ENCODE assay signal across 26 cellular contexts in the genomic region with DNA sequence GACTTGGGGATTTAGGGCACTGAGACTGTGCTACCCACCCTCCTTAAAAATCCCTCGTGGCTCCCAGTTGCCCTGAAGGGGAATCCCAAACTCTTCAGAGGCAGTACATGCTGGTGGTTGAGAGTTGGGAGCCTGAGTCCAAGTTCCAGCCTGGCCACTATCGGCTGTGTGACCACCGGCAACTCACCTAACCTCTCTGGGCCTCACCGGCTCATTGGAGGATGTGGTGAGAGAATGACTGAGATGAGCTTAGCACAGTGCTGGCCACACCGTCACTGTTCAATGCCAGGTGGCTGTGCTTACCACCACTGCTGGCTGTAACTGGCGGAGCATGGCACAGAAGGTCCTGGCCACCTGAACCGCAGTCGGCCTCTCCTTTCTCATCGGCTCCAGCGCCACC.
"Had no signal": no experiment of that assay in that cellular context is flagged by ENCODE, and none has a peak within 500 bp of the region (broad histone marks: within the 10 kb centered on the region; RNA-seq: fewer than 3 reads in every experiment).

No MANE protein-coding gene starts in this region.

- FAIRE-seq: bronchial epithelial cell had no signal

- H3K4me3 Mint-ChIP-seq: activated CD8-positive, alpha-beta memory T cell treated with anti-CD3 and anti-CD28 coated beads, Interleukin-2, amount 10 ng/mL, durations not matched to agents 7 days and 5 days; activated CD8-positive, alpha-beta T cell treated with anti-CD3 and anti-CD28 coated beads for 36 hours; central memory CD8-positive, alpha-beta T cell; nephron; T-helper 1 cell treated with Interleukin-12 subunit alpha and Interleukin-12 subunit beta and Interleukin-4 antibody, amounts not matched to agents 30 μg/mL and 1 μg/mL, for 36 hours had no signal

- H3K27me3 Mint-ChIP-seq: activated CD8-positive, alpha-beta memory T cell treated with anti-CD3 and anti-CD28 coated beads, Interleukin-2, amount 10 ng/mL, durations not matched to agents 7 days and 5 days; activated CD8-positive, alpha-beta T cell treated with anti-CD3 and anti-CD28 coated beads for 36 hours; central memory CD8-positive, alpha-beta T cell had no signal

- H3K27ac ChIP-seq: esophagus muscularis mucosa, foreskin keratinocyte, heart left ventricle, left lung, ovary, prostate gland, upper lobe of left lung had no signal

- H3K27ac Mint-ChIP-seq: activated CD8-positive, alpha-beta memory T cell treated with anti-CD3 and anti-CD28 coated beads, Interleukin-2, amount 10 ng/mL, durations not matched to agents 7 days and 5 days; activated CD8-positive, alpha-beta T cell treated with anti-CD3 and anti-CD28 coated beads for 36 hours had no signal

- H3K9me3 Mint-ChIP-seq: activated CD8-positive, alpha-beta T cell treated with anti-CD3 and anti-CD28 coated beads for 36 hours; activated naive CD4-positive, alpha-beta T cell treated with anti-CD3 and anti-CD28 coated beads, Interleukin-2, amount 50 U/mL, for 72 hours; central memory CD8-positive, alpha-beta T cell; nephron; T-helper 1 cell treated with Interleukin-12 subunit alpha and Interleukin-12 subunit beta and Interleukin-4 antibody, amounts not matched to agents 30 μg/mL and 1 μg/mL, for 36 hours had no signal

- DNase-seq: activated CD4-positive, alpha-beta T cell treated with anti-CD3 and anti-CD28 coated beads, Interleukin-2, amount 50 U/mL, for 1 hour; activated CD4-positive, CD25-positive, alpha-beta regulatory T cell treated with anti-CD3 and anti-CD28 coated beads, Interleukin-2, amount 50 U/mL, for 72 hours; activated CD8-positive, alpha-beta memory T cell treated with anti-CD3 and anti-CD28 coated beads, Interleukin-2, amount 10 ng/mL, durations not matched to agents 7 days and 5 days; activated CD8-positive, alpha-beta T cell treated with anti-CD3 and anti-CD28 coated beads for 36 hours; activated naive CD4-positive, alpha-beta T cell; activated T-cell treated with anti-CD3 and anti-CD28 coated beads, Interleukin-2, amount 50 U/mL, for 48 hours; dermis blood vessel endothelial cell; effector CD4-positive, alpha-beta T cell; foreskin keratinocyte; stimulated activated CD4-positive, alpha-beta T cell treated with anti-CD3 and anti-CD28 coated beads, Interleukin-15, amount 100 ng/mL, for 24 hours; stimulated activated CD4-positive, alpha-beta T cell treated with anti-CD3 and anti-CD28 coated beads, Interleukin-2, amount 100 ng/mL, for 24 hours; stimulated activated naive CD4-positive, alpha-beta T cell; SW 1271; T1000 had no signal

- H3K27me3 ChIP-seq: esophagus muscularis mucosa, foreskin keratinocyte, heart left ventricle, left lung, ovary, upper lobe of left lung had no signal

- H3K9me3 ChIP-seq: esophagus muscularis mucosa, left lung, ovary, prostate gland, upper lobe of left lung had no signal

- ATAC-seq: activated CD8-positive, alpha-beta memory T cell treated with anti-CD3 and anti-CD28 coated beads, Interleukin-2, amount 10 ng/mL, durations not matched to agents 7 days and 5 days; activated CD8-positive, alpha-beta T cell treated with anti-CD3 and anti-CD28 coated beads for 36 hours; activated naive CD4-positive, alpha-beta T cell treated with anti-CD3 and anti-CD28 coated beads, Interleukin-2, amount 50 U/mL, for 72 hours; foreskin keratinocyte; heart left ventricle; left lung had no signal

- H3K36me3 Mint-ChIP-seq: activated CD8-positive, alpha-beta memory T cell treated with anti-CD3 and anti-CD28 coated beads, Interleukin-2, amount 10 ng/mL, durations not matched to agents 7 days and 5 days; activated naive CD4-positive, alpha-beta T cell treated with anti-CD3 and anti-CD28 coated beads, Interleukin-2, amount 50 U/mL, for 72 hours had no signal

- H3K4me1 ChIP-seq: foreskin keratinocyte, prostate gland had no signal

- H3K36me3 ChIP-seq: esophagus muscularis mucosa, heart left ventricle, left lung, ovary, prostate gland, upper lobe of left lung had no signal

- H3K4me3 ChIP-seq: esophagus muscularis mucosa, heart left ventricle, left lung, lung, ovary, prostate gland, upper lobe of left lung had no signal
